Comparison of ENCODE assay signal across 29 cellular contexts in genomic region chr3:318903-319302, GRCh38.
DNase-seq lines count a peak whose midpoint lies in the region; ATAC-seq and TF ChIP-seq lines count a peak whose summit lies in the region.
"Had no signal": no experiment of that assay in that cellular context is flagged by ENCODE, and none has a peak within 500 bp of the region (broad histone marks: within the 10 kb centered on the region; RNA-seq: fewer than 3 reads in every experiment).

No MANE protein-coding gene starts in this region.

- H3K79me2 ChIP-seq in SK-N-SH (ENCODE audit: insufficient read depth), result no peaks in the 10 kb centered on the region

- H3K4me1 ChIP-seq in SK-N-SH (ENCODE audit: control insufficient read depth in 1 of 2, insufficient read depth in 2 of 2, low read depth in 1 of 2, low read length in 1 of 2), result no peaks in the 10 kb centered on the region
- H3K4me1 ChIP-seq: A549; BE2C; BLaER1; BLaER1 treated with 17β-estradiol and CSF1 and Interleukin-3, amounts not matched to agents 10 nM and 100 nM; Caco-2 had no signal

- CTCF ChIA-PET in SK-N-SH (lab: Yijun Ruan, JAX), result no interaction called here

- DNase-seq in SK-N-SH (no peak), NCI-H82 treated with DMSO at 0.1 percent for 48 hours (lab: John Stamatoyannopoulos, UW; ENCODE audit: unreplicated experiment) (no peak)
- DNase-seq: 8988T; ACHN; AML-193; BE2C; C1 segment of cervical spinal cord; Caco-2; Calu3; CD4-positive, alpha-beta memory T cell; CD4-positive, alpha-beta T cell; CD4-positive, CD25-positive, alpha-beta regulatory T cell; CD8-positive, alpha-beta memory T cell; CD8-positive, alpha-beta T cell; COR-L47; DMS 273 treated with DMSO at 0.1 percent for 48 hours; DMS153; DMS53; DMS79; DMS79 treated with DMSO at 0.1 percent for 48 hours; DND-41; EL had no signal

- H3K9ac ChIP-seq in SK-N-SH, result no peak overlapping the region
- H3K9ac ChIP-seq: BLaER1; BLaER1 treated with 17β-estradiol and CSF1 and Interleukin-3, amounts not matched to agents 10 nM and 100 nM had no signal

- no peak overlapping the region for H2AFZ ChIP-seq in SK-N-SH (ENCODE audit: low read depth)

- no peak for TF ChIP-seq EP300 in SK-N-SH (IDR thresholded peaks at IDR 0.05; ENCODE audit: borderline replicate concordance in 1 of 2, low read depth in 1 of 2, low read length in 1 of 2)

- H3K27ac ChIP-seq in SK-N-SH (ENCODE audit: low read depth in 2 of 2, low read length in 1 of 2), result no peak overlapping the region
- H3K27ac ChIP-seq: 22Rv1; A549; BLaER1; BLaER1 treated with 17β-estradiol and CSF1 and Interleukin-3, amounts not matched to agents 10 nM and 100 nM; C4-2B had no signal

- H3K4me3 ChIP-seq in SK-N-SH (ENCODE audit: low read depth in 2 of 2, low read length in 1 of 2), result no peak overlapping the region
- H3K4me3 ChIP-seq: A549; BLaER1; BLaER1 treated with 17β-estradiol and CSF1 and Interleukin-3, amounts not matched to agents 10 nM and 100 nM had no signal

- H4K20me1 ChIP-seq in SK-N-SH (ENCODE audit: insufficient read depth), result no peaks in the 10 kb centered on the region
- H4K20me1 ChIP-seq: BLaER1; BLaER1 treated with 17β-estradiol and CSF1 and Interleukin-3, amounts not matched to agents 10 nM and 100 nM had no signal

- POLR2A ChIA-PET in SK-N-SH (lab: Yijun Ruan, JAX), result no interaction called here

- no peak for TF ChIP-seq RAD21 in SK-N-SH (IDR thresholded peaks at IDR 0.05; ENCODE audit: low read length)

- 29% methylated on average over 2 of the region's 2 CpGs for WGBS in SK-N-SH (ENCODE audit: low lambda C conversion rate)

- no peaks in the 10 kb centered on the region for H3K36me3 ChIP-seq in SK-N-SH (replicated peaks in 1 of 2; ENCODE audit: control insufficient read depth in 1 of 2, insufficient read depth in 2 of 2, low read length in 1 of 2)
- H3K36me3 ChIP-seq: BE2C; BLaER1; BLaER1 treated with 17β-estradiol and CSF1 and Interleukin-3, amounts not matched to agents 10 nM and 100 nM had no signal

- H3K9me3 ChIP-seq in SK-N-SH, result no peaks in the 10 kb centered on the region
- H3K9me3 ChIP-seq: A549; BE2C; BLaER1; BLaER1 treated with 17β-estradiol and CSF1 and Interleukin-3, amounts not matched to agents 10 nM and 100 nM; Caco-2 had no signal

- no peaks in the 10 kb centered on the region for H3F3A ChIP-seq in SK-N-SH (replicated peaks; ENCODE audit: insufficient read depth)

- no peak overlapping the region for H3K4me2 ChIP-seq in SK-N-SH
- H3K4me2 ChIP-seq: A549; BLaER1; BLaER1 treated with 17β-estradiol and CSF1 and Interleukin-3, amounts not matched to agents 10 nM and 100 nM had no signal

- no peaks in the 10 kb centered on the region for H3K9me2 ChIP-seq in SK-N-SH

- TF ChIP-seq CTCF in SK-N-SH (IDR thresholded peaks at IDR 0.05), result no peak

- ATAC-seq in SK-N-SH treated with all-trans-retinoic acid at 6 μM for 48 hours, result no peak
- no peak for ATAC-seq in GM18868 (IDR thresholded peaks at IDR 0.05; ENCODE audit: unreplicated experiment)
- ATAC-seq: A549; CD8-positive, alpha-beta T cell had no signal

- H3K27me3 ChIP-seq in SK-N-SH (ENCODE audit: insufficient read depth), result no peaks in the 10 kb centered on the region
- H3K27me3 ChIP-seq: BE2C; BLaER1; BLaER1 treated with 17β-estradiol and CSF1 and Interleukin-3, amounts not matched to agents 10 nM and 100 nM had no signal

TF ChIP-seq in SK-N-SH, 30 proteins besides CTCF, POLR2A, EP300 and RAD21:
- TF ChIP-seq NRF1 (IDR thresholded peaks at IDR 0.05; ENCODE audit: low read depth, low read length), result no peak
- TF ChIP-seq FOSL2 (IDR thresholded peaks at IDR 0.05; ENCODE audit: borderline replicate concordance, low read depth), result no peak
- TF ChIP-seq FOXJ3 (CRISPR knock-in tag; IDR thresholded peaks at IDR 0.05), result no peak
- no peak for TF ChIP-seq FOXM1 (IDR thresholded peaks at IDR 0.05; ENCODE audit: low read depth)
- no peak for TF ChIP-seq RFX5 (IDR thresholded peaks at IDR 0.05; ENCODE audit: low read length)
- no peak for TF ChIP-seq NFIC (IDR thresholded peaks at IDR 0.05; ENCODE audit: borderline replicate concordance)
- TF ChIP-seq RCOR1 (IDR thresholded peaks at IDR 0.05; ENCODE audit: low read length), result peak; percentile 37; the same call in 1 of the 2 replicates
- TF ChIP-seq GABPA (IDR thresholded peaks at IDR 0.05; ENCODE audit: low read depth), result no peak
- TF ChIP-seq USF1 (IDR thresholded peaks at IDR 0.05; ENCODE audit: borderline replicate concordance, low read depth), result no peak

TF ChIP-seq in SK-N-SH treated with all-trans-retinoic acid at 6 μM for 48 hours, 23 proteins besides CTCF, POLR2A, EP300 and RAD21:
- TF ChIP-seq ZNF565 (CRISPR knock-in tag; conservative IDR thresholded peaks at IDR 0.05; ENCODE audit: low read depth) (no peak), TCF4 (CRISPR knock-in tag; IDR thresholded peaks at IDR 0.05; ENCODE audit: borderline replicate concordance) (peak; percentile 94), ESRRG (CRISPR knock-in tag; IDR thresholded peaks at IDR 0.05) (no peak)
